ENCODE assay signal across 30 cellular contexts in the genomic region with DNA sequence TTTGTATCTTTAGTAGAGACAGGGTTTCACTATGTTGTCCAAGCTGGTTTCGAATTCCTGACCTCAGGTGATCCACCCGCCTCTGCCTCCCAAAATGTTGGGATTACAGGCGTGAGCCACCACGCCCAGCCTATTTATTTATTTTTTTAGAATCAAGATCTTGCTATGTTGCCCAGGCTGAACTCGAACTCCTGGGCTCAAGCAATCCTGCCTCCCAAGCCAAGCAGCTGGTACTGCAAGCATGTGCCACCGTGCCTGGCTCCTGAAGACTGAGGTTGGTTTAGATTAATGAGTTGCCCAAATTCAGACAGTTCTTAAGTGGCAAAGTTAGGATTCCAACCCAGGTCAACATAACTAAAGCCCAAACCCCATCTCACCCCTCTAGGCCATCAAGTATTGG. TPM values are rescaled to one million over a fixed set of nuclear protein-coding genes. Genes with fewer than 3 reads are reported as not detected.
"Had no signal": no experiment of that assay in that cellular context is flagged by ENCODE, and none has a peak within 500 bp of the region (broad histone marks: within the 10 kb centered on the region; RNA-seq: fewer than 3 reads in every experiment).

No MANE protein-coding gene starts in this region.

- H3K27ac Mint-ChIP-seq: mesothelial cell of epicardium had no signal

- H3K27me3 ChIP-seq: dorsolateral prefrontal cortex, esophagus squamous epithelium, gastrocnemius medialis, heart right ventricle, left lung had no signal

- FAIRE-seq: colon, endometrium, islet of Langerhans had no signal

- H3K4me3 Mint-ChIP-seq: mesothelial cell of epicardium; naive B cell; naive thymus-derived CD8-positive, alpha-beta T cell had no signal

- H3K27ac ChIP-seq: coronary artery, dorsolateral prefrontal cortex, epithelial cell of prostate, esophagus squamous epithelium, heart right ventricle, left lung had no signal

- H3K9me3 ChIP-seq: esophagus squamous epithelium, gastrocnemius medialis, heart right ventricle, left lung, lower lobe of right lung, mucosa of descending colon had no signal

- DNase-seq: dermis blood vessel endothelial cell; dorsolateral prefrontal cortex; effector CD4-positive, alpha-beta T cell; effector memory CD4-positive, alpha-beta T cell; erythroblast; esophagus squamous epithelium; foreskin fibroblast; foreskin melanocyte; gastrocnemius medialis; glutamatergic neuron; head of caudate nucleus; heart right ventricle; hippocampal formation; left cardiac atrium; left lung; left ventricle myocardium superior; lower lobe of right lung; mesenchymal stem cell; mucosa of descending colon; naive B cell had no signal

- ATAC-seq: esophagus mucosa; gastrocnemius medialis; heart right ventricle; left cardiac atrium; left lung; left ventricle myocardium superior; lower lobe of right lung; mucosa of descending colon; naive thymus-derived CD8-positive, alpha-beta T cell had no signal

- H3K4me3 ChIP-seq: coronary artery, dorsolateral prefrontal cortex, esophagus squamous epithelium, gastrocnemius medialis, heart right ventricle, left lung, lower lobe of right lung, mucosa of descending colon had no signal

- H3K9me3 Mint-ChIP-seq: mesothelial cell of epicardium; naive B cell; naive thymus-derived CD8-positive, alpha-beta T cell had no signal

RNA-seq across cellular contexts. Expression of gene SLC52A1, which starts 7.9 kb away (rescaled TPM):
- total RNA-seq: gastrocnemius medialis, glomerular endothelial cell, left ventricle myocardium superior, myocyte had no signal
- polyA plus RNA-seq: heart right ventricle; naive thymus-derived CD8-positive, alpha-beta T cell had no signal

RNA-seq across cellular contexts. Expression of gene INCA1, which starts 30.0 kb away (rescaled TPM):
- total RNA-seq: esophagus mucosa had no signal
